1 cellular context compared by ENCODE assay signal in the genomic region with DNA sequence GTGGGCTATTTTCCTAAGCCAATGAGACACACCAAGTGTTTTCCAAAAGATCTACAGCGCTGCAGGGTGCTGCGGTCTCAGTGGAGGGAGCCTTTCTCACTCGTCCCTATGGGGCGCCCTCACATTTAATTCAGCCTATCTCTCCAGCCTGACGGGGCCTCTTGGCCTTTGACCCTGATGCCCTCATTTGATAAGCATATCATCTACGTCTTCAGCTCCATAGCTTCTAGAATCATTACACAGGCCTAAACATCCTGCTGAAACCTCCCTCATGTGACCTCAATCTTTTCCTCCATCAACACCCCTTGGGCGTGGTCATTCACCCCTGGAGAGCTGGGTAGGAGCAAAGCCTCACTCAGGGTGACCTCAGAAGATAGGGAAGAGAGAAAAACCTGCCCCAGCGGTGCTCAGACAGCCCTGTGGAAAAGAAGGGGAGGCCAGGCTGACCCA.
A peak's percentile ranks its signal among the peaks of the same experiment; 100 is the strongest.
TF ChIP-seq lines count a peak whose summit lies in the region.

No MANE protein-coding gene starts in this region.

TF ChIP-seq in K562, 482 proteins besides CTCF, POLR2A, EP300 and RAD21 (continued from another document):
- TF ChIP-seq, protein P1, sequence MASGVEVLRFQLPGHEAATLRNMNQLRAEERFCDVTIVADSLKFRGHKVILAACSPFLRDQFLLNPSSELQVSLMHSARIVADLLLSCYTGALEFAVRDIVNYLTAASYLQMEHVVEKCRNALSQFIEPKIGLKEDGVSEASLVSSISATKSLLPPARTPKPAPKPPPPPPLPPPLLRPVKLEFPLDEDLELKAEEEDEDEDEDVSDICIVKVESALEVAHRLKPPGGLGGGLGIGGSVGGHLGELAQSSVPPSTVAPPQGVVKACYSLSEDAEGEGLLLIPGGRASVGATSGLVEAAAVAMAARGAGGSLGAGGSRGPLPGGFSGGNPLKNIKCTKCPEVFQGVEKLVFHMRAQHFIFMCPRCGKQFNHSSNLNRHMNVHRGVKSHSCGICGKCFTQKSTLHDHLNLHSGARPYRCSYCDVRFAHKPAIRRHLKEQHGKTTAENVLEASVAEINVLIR (CRISPR knock-in tag; IDR thresholded peaks at IDR 0.05), result 0 out of 2 replicates have a peak, but pooled peaks have one; percentile 30
- TF ChIP-seq CEBPB (tag; IDR thresholded peaks at IDR 0.05), result no peak
- no peak for TF ChIP-seq NCOA4 (IDR thresholded peaks at IDR 0.05; ENCODE audit: partially characterized antibody)
- no peak for TF ChIP-seq U2AF2 (optimal IDR thresholded peaks at IDR 0.05; ENCODE audit: low read depth, low read length)
- TF ChIP-seq RBFOX2 (IDR thresholded peaks at IDR 0.05; ENCODE audit: low read depth, low read length), result no peak
- peak; percentile 98 for TF ChIP-seq FOXJ2 (tag; IDR thresholded peaks at IDR 0.05)
- peak; percentile 48 for TF ChIP-seq CXXC5 (CRISPR knock-in tag; IDR thresholded peaks at IDR 0.05)
- no peak for TF ChIP-seq HLTF (IDR thresholded peaks at IDR 0.05)
- peak; percentile 21 for TF ChIP-seq MEIS2 (IDR thresholded peaks at IDR 0.05; ENCODE audit: partially characterized antibody)
- TF ChIP-seq, protein P2, sequence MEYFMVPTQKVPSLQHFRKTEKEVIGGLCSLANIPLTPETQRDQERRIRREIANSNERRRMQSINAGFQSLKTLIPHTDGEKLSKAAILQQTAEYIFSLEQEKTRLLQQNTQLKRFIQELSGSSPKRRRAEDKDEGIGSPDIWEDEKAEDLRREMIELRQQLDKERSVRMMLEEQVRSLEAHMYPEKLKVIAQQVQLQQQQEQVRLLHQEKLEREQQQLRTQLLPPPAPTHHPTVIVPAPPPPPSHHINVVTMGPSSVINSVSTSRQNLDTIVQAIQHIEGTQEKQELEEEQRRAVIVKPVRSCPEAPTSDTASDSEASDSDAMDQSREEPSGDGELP (CRISPR knock-in tag; IDR thresholded peaks at IDR 0.05; ENCODE audit: borderline replicate concordance), result no peak
- no peak for TF ChIP-seq POLR2AphosphoS5 (IDR thresholded peaks at IDR 0.05; ENCODE audit: control insufficient read depth, insufficient read depth, low read depth, low read length)
TF ChIP-seq in K562: peak in this region for 23.
